ENCODE assay signal across 8 cellular contexts in genomic region chr20:32356935-32357868, GRCh38. TPM values are rescaled to one million over a fixed set of nuclear protein-coding genes. Genes with fewer than 3 reads are reported as not detected.
DNase-seq lines count a peak whose midpoint lies in the region; ATAC-seq, FAIRE-seq and TF ChIP-seq lines count a peak whose summit lies in the region.

No MANE protein-coding gene starts in this region.

- H3K36me3 ChIP-seq in NT2/D1 (ENCODE audit: insufficient read depth, insufficient read length, low read length) (peaks cover 3% of the 10 kb centered on the region), lower lobe of right lung (no peaks in the 10 kb centered on the region), transverse colon (no peaks in the 10 kb centered on the region)

- no peaks in the 10 kb centered on the region for H3K4me1 ChIP-seq in NT2/D1 (ENCODE audit: insufficient read depth, insufficient read length)
- H3K4me1 ChIP-seq in lower lobe of right lung: peaks cover 36% of the 10 kb centered on the region
- H3K4me1 ChIP-seq in transverse colon: peaks cover 3 to 38% (median 26%) of the 10 kb centered on the region in 4 donors

- H3K9me3 ChIP-seq in NT2/D1 (ENCODE audit: insufficient read depth, low read length) (no peaks in the 10 kb centered on the region), lower lobe of right lung (no peaks in the 10 kb centered on the region), transverse colon (no peaks in the 10 kb centered on the region)

- ATAC-seq in lower lobe of right lung: peak; percentile 22 to 32
- no peak for ATAC-seq in HG03439 (IDR thresholded peaks at IDR 0.05; ENCODE audit: unreplicated experiment)

- intact Hi-C loops in lower lobe of right lung (cut with DNase I) (no loop called here), transverse colon (cut with DNase I; ENCODE audit: low total_unique reads) (loop anchor here (5.0 kb wide), 1 partner anchor 125 kb away; no protein-coding TSS in a partner anchor)

- H3K27me3 ChIP-seq in NT2/D1 (ENCODE audit: insufficient read depth, insufficient read length) (peaks cover 19% of the 10 kb centered on the region), lower lobe of right lung (ENCODE audit: low read depth) (no peaks in the 10 kb centered on the region), transverse colon (no peaks in the 10 kb centered on the region)

- peak; percentile 21 for TF ChIP-seq POLR2A in transverse colon (IDR thresholded peaks at IDR 0.05)

- H3K9ac ChIP-seq in NT2/D1 (ENCODE audit: insufficient read length, low read depth): peak overlapping the region; percentile 83

- FAIRE-seq in urothelium cell line (lab: Jason Lieb, UNC): no peak

- no peak for TF ChIP-seq EP300 in transverse colon (IDR thresholded peaks at IDR 0.05; ENCODE audit: low read depth)

- peak overlapping the region; percentile 73 for H3K4me3 ChIP-seq in NT2/D1 (ENCODE audit: insufficient read length, low read depth)
- peak overlapping the region; percentile 83 for H3K4me3 ChIP-seq in lower lobe of right lung
- peak overlapping the region; percentile 57 to 99 (median 88) for H3K4me3 ChIP-seq in transverse colon

- in situ Hi-C loops in transverse colon (cut with MboI; ENCODE audit: low pct_ligation_motif_present in 1 of 4, low pct_unique_long_range_greater_than_20kb in 1 of 4, low sequenced_read_pairs in 3 of 4): loop anchor here in 1 of 4 donors (25.0 kb wide), 1 partner anchor 95 kb away; no protein-coding TSS in a partner anchor

- 9 to 20% methylated on average over 1 to 21 of the region's 21 CpGs for WGBS in transverse colon (ENCODE audit: low coverage in 1 of 2), 2 donors

- DNase-seq in SIG-M5 treated with dmso at 0.1 percent for 504 hours (lab: John Stamatoyannopoulos, UW; ENCODE audit: unreplicated experiment): peak; percentile 59
- no peak for DNase-seq in SIG-M5 (lab: John Stamatoyannopoulos, UW)
- no peak for DNase-seq in NT2/D1 (ENCODE audit: low read depth, low spot score)
- DNase-seq in lower lobe of right lung: no peak
- peak; percentile 44 for DNase-seq in transverse colon
- no peak for DNase-seq in urothelium cell line (ENCODE audit: low spot score)

- no peak for TF ChIP-seq CTCF in lower lobe of right lung (IDR thresholded peaks at IDR 0.05)
- no peak for TF ChIP-seq CTCF in transverse colon (IDR thresholded peaks at IDR 0.05)

- H3K27ac ChIP-seq in cingulate gyrus (ENCODE audit: low read depth, low read length): peak overlapping the region; percentile 98
- peak overlapping the region; percentile 97 for H3K27ac ChIP-seq in lower lobe of right lung
- H3K27ac ChIP-seq in transverse colon: peak overlapping the region; percentile 94 to 98 (median 98)

RNA-seq across cellular contexts. Expression of gene ASXL1, which starts 0.9 kb away (rescaled TPM):
- total RNA-seq in lower lobe of right lung (71.9 TPM), transverse colon (100 to 1,000 TPM in 1 of 4 donors, 10 to 100 TPM in 3; 39.6 to 293 (median 92.8) TPM)

Comparison
In these comparisons a context has a peak if more than half of its experiments do, and no peak if none do; other contexts are left out.
1. DNase-seq: peak in SIG-M5 treated with dmso at 0.1 percent for 504 hours (single experiment) and transverse colon (single experiment); none in SIG-M5 (single experiment), NT2/D1 (single experiment), lower lobe of right lung (single experiment) and urothelium cell line (single experiment).
2. Peak in every context shown above with its lines, with median percentiles within 50 percentile points of each other: H3K4me3 ChIP-seq and H3K27ac ChIP-seq.